ENCODE assay signal across 21 cellular contexts in the genomic region with DNA sequence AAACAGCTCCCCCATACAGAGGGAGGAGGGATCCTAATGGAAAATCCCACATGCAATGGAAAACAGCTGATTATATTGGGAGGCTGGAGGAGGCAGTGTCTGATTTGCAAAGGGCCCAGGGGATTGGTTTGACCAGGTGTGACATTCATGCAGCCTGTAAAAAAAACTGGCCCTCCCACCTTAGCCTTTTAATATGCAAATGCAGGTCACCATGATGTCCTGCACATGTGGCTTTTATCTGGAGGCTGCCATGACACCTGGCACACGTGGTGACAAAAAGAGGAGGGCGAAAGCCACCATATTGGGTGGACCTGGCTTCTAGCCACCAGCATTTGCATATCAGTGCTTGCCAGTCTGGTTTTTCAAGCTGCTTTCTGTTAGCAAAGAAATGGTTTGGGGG. TPM values are rescaled to one million over a fixed set of nuclear protein-coding genes. Genes with fewer than 3 reads are reported as not detected.
DNase-seq lines count a peak whose midpoint lies in the region; ATAC-seq, FAIRE-seq and TF ChIP-seq lines count a peak whose summit lies in the region.
"Had no signal": no experiment of that assay in that cellular context is flagged by ENCODE, and none has a peak within 500 bp of the region (broad histone marks: within the 10 kb centered on the region; RNA-seq: fewer than 3 reads in every experiment).

No MANE protein-coding gene starts in this region.

- DNase-seq in H9 (peak; percentile 68), NCI-H526 (lab: John Stamatoyannopoulos, UW) (peak; percentile 49 to 62), K562 (ENCODE audit: extremely low read depth in 1 of 4, low spot score in 3 of 4) (no peak), Right ventricle myocardium inferior (ENCODE audit: missing footprints) (no peak), DMS53 treated with DMSO at 0.1 percent for 48 hours (lab: John Stamatoyannopoulos, UW; ENCODE audit: unreplicated experiment) (no peak), SJCRH30 (no peak)
- DNase-seq: 8988T; BE2C; CD4-positive, alpha-beta T cell; CD8-positive, alpha-beta memory T cell; DMS 273 treated with DMSO at 0.1 percent for 48 hours; DMS79 treated with DMSO at 0.1 percent for 48 hours; GF-D8 had no signal

- peaks cover 100% of the 10 kb centered on the region for H3K27me3 Mint-ChIP-seq in H9 (ENCODE audit: low read depth)

- in situ Hi-C loops in K562 (cut with MboI) = loop anchor here (5.0 to 10.0 kb wide), 4 partner anchors 232 to 1795 kb away; a partner anchor contains a TSS

- no peak overlapping the region for H2BK5ac ChIP-seq in H9 (ENCODE audit: insufficient read length, low read length)

- intact Hi-C loops in K562 (cut with micrococcal nuclease) (loop anchor here (1.0 to 10.0 kb wide), 4 partner anchors 156 to 665 kb away; no protein-coding TSS in a partner anchor), Right ventricle myocardium inferior (cut with DNase I) (loop anchor here (5.0 kb wide), 3 partner anchors 227 to 667 kb away; no protein-coding TSS in a partner anchor)

- no peak overlapping the region for H2BK120ac ChIP-seq in H9 (ENCODE audit: low read depth, low read length, poor library complexity, severe bottlenecking)

- H3K27me3 ChIP-seq in H9 (ENCODE audit: insufficient read depth, low read length) (peaks cover 11% of the 10 kb centered on the region), K562 (ENCODE audit: control insufficient read depth in 2 of 2, insufficient read depth in 2 of 2, low read length in 2 of 2) (peaks cover 6 to 13% of the 10 kb centered on the region in 2 experiments), SJCRH30 (no peaks in the 10 kb centered on the region)
- H3K27me3 ChIP-seq: BLaER1 treated with 17β-estradiol and CSF1 and Interleukin-3, amounts not matched to agents 10 nM and 100 nM had no signal

- no peak overlapping the region for H4K91ac ChIP-seq in H9 (ENCODE audit: insufficient read length, low read depth, low read length)

- no peak overlapping the region for H3K9ac ChIP-seq in H9 (ENCODE audit: extremely low read depth, insufficient read length, low read length)
- no peak overlapping the region for H3K9ac ChIP-seq in K562 (ENCODE audit: insufficient read depth in 1 of 2, low read depth in 2 of 2, low read length in 2 of 2)
- H3K9ac ChIP-seq: BLaER1 treated with 17β-estradiol and CSF1 and Interleukin-3, amounts not matched to agents 10 nM and 100 nM had no signal

- ATAC-seq in K562 (no peak), Right ventricle myocardium inferior (no peak)
- ATAC-seq: A549, GM23338, HCT116 had no signal

- no peak overlapping the region for H3K56ac ChIP-seq in H9 (ENCODE audit: insufficient read length, low read depth, low read length)

- H3K4ac ChIP-seq in H9 (ENCODE audit: low read depth, low read length) = no peak overlapping the region

- H3K4me1 Mint-ChIP-seq in H9 = peaks cover 0 to 2% of the 10 kb centered on the region in 2 experiments; a peak in 2 of 4 replicates
- H3K4me1 Mint-ChIP-seq: CD8-positive, alpha-beta memory T cell; GM23338 had no signal

- POLR2A ChIA-PET in K562 (lab: Yijun Ruan, JAX) = interaction anchor here (0.6 to 1.3 kb wide), 5 partner anchors 11 to 472 kb away, joined by 3 to 4 read pairs (median 3); no protein-coding TSS in a partner anchor

- H3T11ph ChIP-seq in H9 (ENCODE audit: low read length) = no peak overlapping the region

- H3K4me2 ChIP-seq in H9 (ENCODE audit: insufficient read depth, insufficient read length, low read length) (no peak overlapping the region), K562 (ENCODE audit: insufficient read depth, low read length) (no peak overlapping the region)
- H3K4me2 ChIP-seq: A549; BLaER1 treated with 17β-estradiol and CSF1 and Interleukin-3, amounts not matched to agents 10 nM and 100 nM; GM23338 had no signal

- H3K27ac Mint-ChIP-seq in H9 = no peak overlapping the region
- H3K27ac Mint-ChIP-seq: CD14-positive monocyte; CD4-positive, alpha-beta T cell; CD8-positive, alpha-beta memory T cell; GM23338 had no signal

- H2BK15ac ChIP-seq in H9 (ENCODE audit: low read depth, low read length) = no peak overlapping the region

- H4K8ac ChIP-seq in H9 (replicated peaks; ENCODE audit: insufficient read length, low read depth, low read length) = no peak overlapping the region

- no peak overlapping the region for H3K18ac ChIP-seq in H9 (ENCODE audit: insufficient read length, low read depth, low read length)

- TF ChIP-seq EP300 in K562 (IDR thresholded peaks at IDR 0.05; ENCODE audit: low read length) = no peak

- no peaks in the 10 kb centered on the region for H3K79me2 ChIP-seq in H9 (ENCODE audit: insufficient read depth, low read length)
- H3K79me2 ChIP-seq in K562 (ENCODE audit: control insufficient read depth, insufficient read depth, low read length) = no peaks in the 10 kb centered on the region

- H3K23ac ChIP-seq in H9 (ENCODE audit: insufficient read length, low read depth, low read length) = no peak overlapping the region

- no peaks in the 10 kb centered on the region for H3K9me1 ChIP-seq in K562 (ENCODE audit: control insufficient read depth, insufficient read depth, low read length)

- H3K27ac ChIP-seq in H9 (ENCODE audit: insufficient read length, low read depth, low read length) (no peak overlapping the region), K562 (ENCODE audit: extremely low read depth, low read depth, low read length) (no peak overlapping the region), SJCRH30 (no peak overlapping the region)
- H3K27ac ChIP-seq: A549; BLaER1 treated with 17β-estradiol and CSF1 and Interleukin-3, amounts not matched to agents 10 nM and 100 nM had no signal

- H4K5ac ChIP-seq in H9 (ENCODE audit: insufficient read length, low read depth, low read length) = no peak overlapping the region

- H2AK5ac ChIP-seq in H9 (ENCODE audit: insufficient read length, low read length) = no peak overlapping the region

- no peak for FAIRE-seq in K562 (lab: Jason Lieb, UNC)
- FAIRE-seq: A549, D721Med, GM12891, H54 had no signal

- no peak overlapping the region for H3K4me3 Mint-ChIP-seq in H9
- H3K4me3 Mint-ChIP-seq: CD14-positive monocyte; CD4-positive, alpha-beta T cell; CD8-positive, alpha-beta memory T cell; GM23338 had no signal

- peaks cover 8 to 11% (median 10%) of the 10 kb centered on the region in 3 experiments; a peak in 6 of 7 replicates for H3K36me3 Mint-ChIP-seq in H9 (ENCODE audit: insufficient read depth in 1 of 3, low read depth in 3 of 3)

- no CpG with 5 or more reads among the region's 2 CpGs for WGBS in H9 (ENCODE audit: extremely low coverage, insufficient read length, low lambda C conversion rate)
- WGBS in K562 (ENCODE audit: insufficient coverage, low coverage, missing lambda C conversion rate) = 6% methylated on average over 2 of the region's 2 CpGs

- H2BK20ac ChIP-seq in H9 (ENCODE audit: low read depth, low read length, poor library complexity, severe bottlenecking) = no peak overlapping the region

- no peak overlapping the region for H2BK12ac ChIP-seq in H9 (ENCODE audit: insufficient read length, low read depth, low read length)

- H3K79me1 ChIP-seq in H9 (ENCODE audit: insufficient read depth, low read depth, low read length, poor library complexity, severe bottlenecking) = no peaks in the 10 kb centered on the region

- TF ChIP-seq POLR2A in K562 (conservative IDR thresholded peaks at IDR 0.05) = no peak

- H3K23me2 ChIP-seq in H9 (ENCODE audit: insufficient read length, low read depth, low read length, poor library complexity, severe bottlenecking) = no peaks in the 10 kb centered on the region

- TF ChIP-seq RAD21 in K562 (CRISPR knock-in tag; conservative IDR thresholded peaks at IDR 0.05 in 1 of 2, IDR thresholded peaks at IDR 0.05 in 1 of 2) = no peak

- no peak overlapping the region for H2AFZ ChIP-seq in H9 (ENCODE audit: low read length)
- no peak overlapping the region for H2AFZ ChIP-seq in K562 (ENCODE audit: low read depth, low read length)
- H2AFZ ChIP-seq: GM23338 had no signal

- H4K20me1 ChIP-seq in H9 (ENCODE audit: control insufficient read depth, insufficient read depth, insufficient read length) (no peaks in the 10 kb centered on the region), K562 (replicated peaks; ENCODE audit: control insufficient read depth, insufficient read depth, low read length) (peaks cover 5% of the 10 kb centered on the region; the same call in 1 of the 2 replicates)
- H4K20me1 ChIP-seq: BLaER1 treated with 17β-estradiol and CSF1 and Interleukin-3, amounts not matched to agents 10 nM and 100 nM had no signal

- H3K9me3 ChIP-seq in H9 (ENCODE audit: control insufficient read depth, low read depth, low read length) (peaks cover 15% of the 10 kb centered on the region), K562 (replicated peaks; ENCODE audit: control insufficient read depth, insufficient read depth, low read depth, low read length) (peaks cover 8% of the 10 kb centered on the region), SJCRH30 (replicated peaks) (peaks cover 9% of the 10 kb centered on the region; the same call in 1 of the 2 replicates)
- H3K9me3 ChIP-seq: BE2C had no signal

- H3K9me3 Mint-ChIP-seq in H9 = peaks cover 40 to 42% of the 10 kb centered on the region in 2 experiments

- no TSS peak for BruUV-seq in K562 (replicated peaks; lab: Mats Ljungman, UMichigan)

- no peak overlapping the region for H3K14ac ChIP-seq in H9 (ENCODE audit: insufficient read depth, low read length)

- no peaks in the 10 kb centered on the region for H3K36me3 ChIP-seq in K562 (ENCODE audit: control insufficient read depth, insufficient read depth, low read length)
- no peaks in the 10 kb centered on the region for H3K36me3 ChIP-seq in SJCRH30
- H3K36me3 ChIP-seq: BE2C had no signal

- CTCF ChIA-PET in K562 (lab: Yijun Ruan, JAX; ENCODE audit: low intra/inter-chr PET ratio) = interaction anchor here (0.6 to 4.8 kb wide), 20 partner anchors 10 to 495 kb away, joined by 3 to 58 read pairs (median 5); a partner anchor contains a TSS

- no peaks in the 10 kb centered on the region for H3K4me1 ChIP-seq in H9 (ENCODE audit: insufficient read depth, low read length)
- peaks cover 0 to 2% of the 10 kb centered on the region in 2 experiments; a peak in 1 of 5 replicates for H3K4me1 ChIP-seq in K562 (replicated peaks in 1 of 2; ENCODE audit: control insufficient read depth in 2 of 2, insufficient read depth in 2 of 2, low read length in 2 of 2)
- peaks cover 11% of the 10 kb centered on the region for H3K4me1 ChIP-seq in SJCRH30
- H3K4me1 ChIP-seq: A549, BE2C had no signal

- TF ChIP-seq CTCF in H9 (conservative IDR thresholded peaks at IDR 0.05) (no peak), K562 (IDR thresholded peaks at IDR 0.05 in 2 of 3, conservative IDR thresholded peaks at IDR 0.05 in 1 of 3; ENCODE audit: insufficient read depth in 2 of 3, low read depth in 1 of 3, low read length in 3 of 3) (no peak)

- H3K4me3 ChIP-seq in K562 (no peak overlapping the region), SJCRH30 (no peak overlapping the region)
- H3K4me3 ChIP-seq: A549, GM23338 had no signal

RNA-seq across cellular contexts. Expression of a gene that starts 48.5 kb away (rescaled TPM):
- total RNA-seq in H9 (2021) (8.2 and 9.2 TPM in 2 replicates), K562 (2014; rRNA removed) (7.7 and 8.4 TPM in 2 replicates), K562 (2014; rRNA removed; fragmentation: Illumina TruSeq; extraction: Trizol) (17.1 and 20.5 TPM in 2 replicates), K562 (2015; rRNA removed; fragmentation: Illumina TruSeq; extraction: Trizol) (19.6 and 20.7 TPM in 2 replicates), K562 (2021) (18.7 and 20.0 TPM in 2 replicates), Right ventricle myocardium inferior (0.49 TPM)
- 24.8 and 77.6 TPM in 2 replicates for total RNA-seq in K562 (2011; cell fraction: chromatin; rRNA removed; ENCODE audit: low replicate concordance)
- 23.0 and 29.5 TPM in 2 replicates for total RNA-seq in K562 (2011; cell fraction: nucleolus; rRNA removed)
- total RNA-seq in K562 (2011; cell fraction: nucleoplasm; rRNA removed) = 45.8 and 57.4 TPM in 2 replicates
- polyA plus RNA-seq in K562 (2011; rRNA removed) (27.5 TPM in 2 replicates), K562 (2014; fragmentation: Illumina TruSeq; extraction: Trizol) (14.1 and 18.0 TPM in 2 replicates), K562 (2014; fragmentation: Nextera tagmentation; extraction: Ambion mirVana) (10 to 100 TPM; 24.0 to 29.9 TPM), K562 (2014; rRNA removed) (11.7 and 13.5 TPM in 2 replicates)
- 8.2 and 20.0 TPM in 2 replicates for polyA plus RNA-seq in K562 (2011; cell fraction: cytosol; rRNA removed)
- polyA plus RNA-seq in K562 (2011; cell fraction: nucleus; rRNA removed) = 21.5 and 27.4 TPM in 2 replicates
- polyA plus RNA-seq in K562 (2012) = 7.6 and 9.8 TPM in 2 replicates
- polyA minus RNA-seq in K562 (2011; rRNA and poly(A)+ RNA removed) = 88.0 and 103 TPM in 2 replicates
- polyA minus RNA-seq in K562 (2011; cell fraction: cytosol; rRNA and poly(A)+ RNA removed) = 22.2 and 28.7 TPM in 2 replicates
- 24.2 and 40.0 TPM in 2 replicates for polyA minus RNA-seq in K562 (2011; cell fraction: nucleus; rRNA and poly(A)+ RNA removed)
- total RNA-seq in SJCRH30 (2014; rRNA removed; shearing (Covaris generic)) = 0.18 and 0.24 TPM in 2 replicates
- polyA plus RNA-seq: CD14-positive monocyte had no signal

Comparison
In these comparisons a context has a peak if more than half of its experiments do, and no peak if none do; other contexts are left out.
1. DNase-seq: peak in H9 (single experiment) and NCI-H526 (2 of 2); none in K562 (0 of 4), Right ventricle myocardium inferior (single experiment), DMS53 treated with DMSO at 0.1 percent for 48 hours (single experiment) and SJCRH30 (0 of 2).